Comparison of ENCODE assay signal across 14 cellular contexts in the genomic region with DNA sequence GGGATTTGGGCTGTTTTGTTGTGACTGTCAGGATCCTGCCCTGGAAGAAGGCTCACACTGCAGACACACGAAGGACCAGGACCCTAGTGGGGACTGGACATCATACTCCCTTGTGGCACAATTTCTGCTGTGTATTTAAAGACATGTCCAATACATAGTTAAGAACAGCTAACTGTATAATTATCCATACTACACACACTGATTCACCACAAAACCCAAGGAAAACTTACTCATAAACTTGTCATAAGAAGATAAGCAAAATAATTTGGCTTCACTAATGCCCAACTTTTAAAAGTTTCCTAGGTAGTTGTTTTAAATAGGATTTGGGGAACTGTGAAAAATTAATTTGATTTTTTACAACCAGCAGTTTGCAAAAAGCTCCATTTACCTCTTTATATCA. TPM values are rescaled to one million over a fixed set of nuclear protein-coding genes. Genes with fewer than 3 reads are reported as not detected.
A peak's percentile ranks its signal among the peaks of the same experiment; 100 is the strongest.
DNase-seq lines count a peak whose midpoint lies in the region; ATAC-seq and TF ChIP-seq lines count a peak whose summit lies in the region.
"Had no signal": no experiment of that assay in that cellular context is flagged by ENCODE, and none has a peak within 500 bp of the region (broad histone marks: within the 10 kb centered on the region; RNA-seq: fewer than 3 reads in every experiment).

No MANE protein-coding gene starts in this region.

- no peak for DNase-seq in HFF-Myc (ENCODE audit: extremely low read depth, low read depth)
- no peak for DNase-seq in MCF 10A (ENCODE audit: unreplicated experiment)
- DNase-seq in testis: no peak
- DNase-seq in T-cell: no peak
- no peak for DNase-seq in DMS 273 (lab: John Stamatoyannopoulos, UW; ENCODE audit: unreplicated experiment)
- DNase-seq: activated CD8-positive, alpha-beta memory T cell treated with anti-CD3 and anti-CD28 coated beads for 24 hours; activated naive CD4-positive, alpha-beta T cell treated with anti-CD3 and anti-CD28 coated beads, Interleukin-2, amount 50 U/mL, for 16 hours; H7; immature natural killer cell; NCI-H1417 treated with DMSO at 0.1 percent for 48 hours had no signal

- TF ChIP-seq CTCF in HFF-Myc (IDR thresholded peaks at IDR 0.05; ENCODE audit: low read depth, low read length, missing control alignments): no peak
- no peak for TF ChIP-seq CTCF in MCF 10A (IDR thresholded peaks at IDR 0.05; ENCODE audit: unreplicated experiment)
- no peak for TF ChIP-seq CTCF in liver (IDR thresholded peaks at IDR 0.05; ENCODE audit: low read depth, low read length, missing input control)
- no peak for TF ChIP-seq CTCF in testis (IDR thresholded peaks at IDR 0.05)

- no peak for TF ChIP-seq POLR2A in testis (IDR thresholded peaks at IDR 0.05)

- TF ChIP-seq RAD21 in liver (IDR thresholded peaks at IDR 0.05): no peak

- peaks cover 24% of the 10 kb centered on the region for H3K36me3 Mint-ChIP-seq in MCF 10A (ENCODE audit: insufficient read depth, unreplicated experiment)
- no peaks in the 10 kb centered on the region for H3K36me3 Mint-ChIP-seq in T-cell
- H3K36me3 Mint-ChIP-seq: immature natural killer cell had no signal

- CTCF ChIA-PET in MCF 10A (lab: Yijun Ruan, JAX) (interaction anchor here (0.6 to 0.9 kb wide), 3 partner anchors 12 to 898 kb away, joined by 3 read pairs; no protein-coding TSS in a partner anchor), T-cell (lab: Charles Lee) (no interaction called here)

- peak overlapping the region; percentile 18 for H3K4me3 ChIP-seq in HFF-Myc (replicated peaks; ENCODE audit: low read depth, low read length)
- no peak overlapping the region for H3K4me3 ChIP-seq in liver (ENCODE audit: low read depth in 1 of 3, low read length in 3 of 3)
- H3K4me3 ChIP-seq in testis: no peak overlapping the region

- H3K36me3 ChIP-seq in liver (ENCODE audit: control insufficient read depth in 4 of 4, insufficient read depth in 3 of 4, low read depth in 1 of 4, low read length in 3 of 4): no peaks in the 10 kb centered on the region
- no peaks in the 10 kb centered on the region for H3K36me3 ChIP-seq in testis (ENCODE audit: low read depth, missing control alignments)

- peak overlapping the region; percentile 30 for H3K27ac Mint-ChIP-seq in MCF 10A (ENCODE audit: low read depth, unreplicated experiment)
- H3K27ac Mint-ChIP-seq in T-cell: no peak overlapping the region
- H3K27ac Mint-ChIP-seq: IgD-negative memory B cell, immature natural killer cell had no signal

- POLR2A ChIA-PET in MCF 10A (lab: Yijun Ruan, JAX) (interaction anchor here (0.7 to 5.6 kb wide), 6 partner anchors 16 to 818 kb away, joined by 3 to 35 read pairs (median 6); no protein-coding TSS in a partner anchor), T-cell (lab: Charles Lee) (no interaction called here)

- no peak overlapping the region for H3K4me3 Mint-ChIP-seq in MCF 10A (ENCODE audit: unreplicated experiment)
- H3K4me3 Mint-ChIP-seq in T-cell: no peak overlapping the region
- H3K4me3 Mint-ChIP-seq: IgD-negative memory B cell, immature natural killer cell had no signal

- H3K4me1 ChIP-seq in liver (ENCODE audit: control insufficient read depth in 4 of 4, insufficient read depth in 4 of 4, low read length in 3 of 4): peaks cover 8 to 38% (median 26%) of the 10 kb centered on the region in 4 donors
- peaks cover 20% of the 10 kb centered on the region for H3K4me1 ChIP-seq in testis

- H3K27me3 ChIP-seq in liver (ENCODE audit: control insufficient read depth in 4 of 4, insufficient read depth in 4 of 4, low read length in 3 of 4) (no peaks in the 10 kb centered on the region), testis (no peaks in the 10 kb centered on the region)

- no peaks in the 10 kb centered on the region for H3K9me3 ChIP-seq in liver (ENCODE audit: control insufficient read depth in 4 of 4, low read length in 3 of 4)
- H3K9me3 ChIP-seq in testis: no peaks in the 10 kb centered on the region

- BruUV-seq in MCF 10A (replicated peaks; lab: Mats Ljungman, UMichigan): no TSS peak

- no peak overlapping the region for H3K9ac ChIP-seq in liver (ENCODE audit: low read depth in 1 of 2, low read length in 2 of 2)

- H3K27ac ChIP-seq in liver (ENCODE audit: low read depth in 1 of 2, low read length in 2 of 2) (peak overlapping the region; percentile 77 to 82), testis (peak overlapping the region; percentile 14 to 50)

- WGBS in liver: 95% methylated on average over 1 of the region's 1 CpG
- 55 to 67% methylated on average over 1 of the region's 1 CpG for WGBS in testis, 2 donors

- H3K9me3 Mint-ChIP-seq in MCF 10A (ENCODE audit: unreplicated experiment) (no peaks in the 10 kb centered on the region), T-cell (no peaks in the 10 kb centered on the region)
- H3K9me3 Mint-ChIP-seq: IgD-negative memory B cell had no signal

- H3K27me3 Mint-ChIP-seq in MCF 10A (ENCODE audit: insufficient read depth, unreplicated experiment) (no peaks in the 10 kb centered on the region), T-cell (no peaks in the 10 kb centered on the region)
- H3K27me3 Mint-ChIP-seq: IgD-negative memory B cell had no signal

- ATAC-seq in HG02885 (IDR thresholded peaks at IDR 0.05; ENCODE audit: poor library complexity, unreplicated experiment) (no peak), T-cell (replicated peaks in 1 of 4) (no peak), HG03342 (IDR thresholded peaks at IDR 0.05; ENCODE audit: unreplicated experiment) (no peak)

- intact Hi-C loops in MCF 10A (cut with micrococcal nuclease): no loop called here
- intact Hi-C loops in testis (cut with DNase I; ENCODE audit: low total_unique reads): no loop called here

- H3K4me1 Mint-ChIP-seq in MCF 10A (ENCODE audit: insufficient read depth, unreplicated experiment) (peaks cover 54% of the 10 kb centered on the region), T-cell (peaks cover 5 to 29% (median 22%) of the 10 kb centered on the region in 3 donors)

TF ChIP-seq in liver, 16 proteins besides CTCF, POLR2A, EP300 and RAD21:
- TF ChIP-seq ZBTB33 (IDR thresholded peaks at IDR 0.05) (no peak), FOXA2 (IDR thresholded peaks at IDR 0.05) (no peak), RXRA (IDR thresholded peaks at IDR 0.05) (no peak), SP1 (IDR thresholded peaks at IDR 0.05) (no peak), HNF4G (IDR thresholded peaks at IDR 0.05) (no peak), REST (IDR thresholded peaks at IDR 0.05) (no peak), FOXA1 (IDR thresholded peaks at IDR 0.05) (no peak), GABPA (IDR thresholded peaks at IDR 0.05 in 1 of 2, conservative IDR thresholded peaks at IDR 0.05 in 1 of 2) (no peak), ATF3 (IDR thresholded peaks at IDR 0.05) (no peak), YY1 (IDR thresholded peaks at IDR 0.05) (no peak)

RNA-seq across cellular contexts. Expression of gene LATS2, which starts 46.1 kb away (rescaled TPM):
- total RNA-seq in MCF 10A (2022) (28.7 and 32.3 TPM in 2 replicates), liver (1 to 10 TPM; 4.1 to 7.0 TPM), testis (10 to 100 TPM; 36.5 to 40.2 TPM), T-cell (1 to 10 TPM in 4 of 5 donors, under 1 TPM in 1; 0.88 to 4.2 (median 2.7) TPM)
- polyA plus RNA-seq in liver (1 to 10 TPM; 1.6 to 4.7 TPM), testis (ENCODE audit: insufficient read depth, low read depth, low replicate concordance) (35.6 TPM)
